8 cellular contexts compared by ENCODE assay signal in the genomic region with DNA sequence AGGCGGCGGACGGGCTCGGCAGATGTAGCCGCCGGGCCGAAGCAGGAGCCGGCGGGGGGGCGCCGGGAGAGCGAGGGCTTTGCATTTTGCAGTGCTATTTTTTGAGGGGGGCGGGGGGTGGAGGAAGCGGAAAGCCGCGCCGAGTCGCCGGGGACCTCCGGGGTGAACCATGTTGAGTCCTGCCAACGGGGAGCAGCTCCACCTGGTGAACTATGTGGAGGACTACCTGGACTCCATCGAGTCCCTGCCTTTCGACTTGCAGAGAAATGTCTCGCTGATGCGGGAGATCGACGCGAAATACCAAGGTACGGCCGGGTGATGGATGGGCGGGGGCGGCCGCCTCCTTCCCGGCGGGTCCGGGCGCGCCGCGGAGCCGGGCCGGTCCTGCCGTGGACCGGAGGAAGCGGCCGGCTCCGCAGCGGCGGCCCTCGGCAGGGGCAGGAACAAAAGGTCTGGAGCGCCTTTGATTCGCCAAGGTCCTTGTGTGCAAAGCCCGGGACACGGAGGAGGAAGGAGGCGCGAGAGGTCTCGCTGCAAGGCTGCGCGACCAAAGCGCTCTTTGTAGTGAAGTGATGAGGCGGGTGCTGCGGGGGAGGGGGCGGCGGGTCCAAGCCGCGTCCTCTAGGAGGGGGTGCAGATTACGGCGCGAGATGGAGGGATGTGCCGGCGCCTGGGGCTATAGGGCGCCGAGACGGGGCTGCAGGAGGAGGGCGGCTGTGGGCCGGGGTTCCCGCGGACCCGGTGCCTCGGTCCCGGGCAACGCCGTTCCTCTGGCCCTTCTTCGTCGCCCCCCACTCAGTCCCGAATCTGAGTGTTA. TPM values are rescaled to one million over a fixed set of nuclear protein-coding genes. Genes with fewer than 3 reads are reported as not detected.
A peak's percentile ranks its signal among the peaks of the same experiment; 100 is the strongest.
DNase-seq lines count a peak whose midpoint lies in the region; ATAC-seq and TF ChIP-seq lines count a peak whose summit lies in the region.

No MANE protein-coding gene starts in this region.

- H3K9me3 ChIP-seq in iPS DF 6.9 (ENCODE audit: control insufficient read depth, insufficient read depth, low read length) (no peaks in the 10 kb centered on the region), skeletal muscle satellite cell (replicated peaks; ENCODE audit: low read length) (no peaks in the 10 kb centered on the region)

- ATAC-seq in HG03521 (IDR thresholded peaks at IDR 0.05; ENCODE audit: unreplicated experiment) = no peak

- H3K9ac ChIP-seq in skeletal muscle satellite cell (ENCODE audit: low read depth, low read length) = peak overlapping the region; percentile 98

- no peaks in the 10 kb centered on the region for H3K27me3 ChIP-seq in HL-60 (ENCODE audit: insufficient read depth, poor library complexity, severe bottlenecking)
- H3K27me3 ChIP-seq in iPS DF 6.9 (ENCODE audit: control insufficient read depth, insufficient read depth, low read length) = no peaks in the 10 kb centered on the region
- H3K27me3 ChIP-seq in skeletal muscle satellite cell (ENCODE audit: control insufficient read depth, insufficient read depth, low read length) = no peaks in the 10 kb centered on the region

- no peaks in the 10 kb centered on the region; the same call in 1 of the 2 replicates for H3K4me1 ChIP-seq in iPS DF 6.9 (ENCODE audit: control insufficient read depth, insufficient read depth, low read length)
- peaks cover 16% of the 10 kb centered on the region for H3K4me1 ChIP-seq in skeletal muscle satellite cell (ENCODE audit: control insufficient read depth, insufficient read depth, low read length)

- DNase-seq in AG09309 (ENCODE audit: low read depth) (no peak), HL-60 (ENCODE audit: low read depth in 1 of 2, low spot score in 1 of 2) (peak in 1 of 2 experiments; percentile 78), T-helper 2 cell (peak; percentile 50 to 84 (median 63)), astrocyte of the cerebellum (ENCODE audit: low read depth) (no peak), iPS DF 6.9 (ENCODE audit: low read depth, low spot score) (no peak), D341Med (ENCODE audit: low spot score) (no peak)

- H3K27ac ChIP-seq in HL-60 (replicated peaks) (peak overlapping the region; percentile 85), iPS DF 6.9 (ENCODE audit: low read length) (no peak overlapping the region)

- no CpG with 5 or more reads among the region's 86 CpGs for WGBS in iPS DF 6.9 (ENCODE audit: insufficient coverage, insufficient read length)

- H3K36me3 ChIP-seq in iPS DF 6.9 (ENCODE audit: control insufficient read depth, insufficient read depth, low read length) (peaks cover 1% of the 10 kb centered on the region), skeletal muscle satellite cell (ENCODE audit: insufficient read depth, low read length) (peaks cover 1% of the 10 kb centered on the region)

- H3K4me3 ChIP-seq in AG09309 (ENCODE audit: control insufficient read depth, low read depth, low read length) = peak overlapping the region; percentile 58
- peak overlapping the region; percentile 90 for H3K4me3 ChIP-seq in HL-60 (replicated peaks; ENCODE audit: insufficient read depth, low read length)
- H3K4me3 ChIP-seq in astrocyte of the cerebellum (ENCODE audit: low read depth, low read length) = peak overlapping the region; percentile 93
- H3K4me3 ChIP-seq in iPS DF 6.9 (ENCODE audit: low read length) = peak overlapping the region; percentile 99
- peak overlapping the region; percentile 85 for H3K4me3 ChIP-seq in skeletal muscle satellite cell (ENCODE audit: low read length)

- H3K4me2 ChIP-seq in skeletal muscle satellite cell (ENCODE audit: low read length) = peak overlapping the region; percentile 99

- in situ Hi-C loops in astrocyte of the cerebellum (cut with HindIII; ENCODE audit: low sequenced_read_pairs) = no loop called here

- TF ChIP-seq CTCF in AG09309 (IDR thresholded peaks at IDR 0.05; ENCODE audit: control insufficient read depth, insufficient read depth, low read depth, low read length, missing control alignments) (no peak), HL-60 (IDR thresholded peaks at IDR 0.05; ENCODE audit: insufficient read depth, low read length) (no peak), astrocyte of the cerebellum (IDR thresholded peaks at IDR 0.05; ENCODE audit: low read depth, low read length, missing control alignments) (peak; percentile 16)

RNA-seq across cellular contexts. Expression of gene ING1, which starts 0.7 kb away (rescaled TPM):
- 8.1 and 9.8 TPM in 2 replicates for total RNA-seq in skeletal muscle satellite cell (2012; rRNA removed)

RNA-seq across cellular contexts. Expression of gene CARS2, which starts 8.3 kb away (rescaled TPM):
- 67.9 and 110 TPM in 2 replicates for total RNA-seq in skeletal muscle satellite cell (2012; rRNA removed)

Comparison
In these comparisons a context has a peak if more than half of its experiments do, and no peak if none do; other contexts are left out.
1. DNase-seq: peak in T-helper 2 cell (5 of 5); none in AG09309 (single experiment), astrocyte of the cerebellum (single experiment), iPS DF 6.9 (single experiment) and D341Med (single experiment).
2. Peak in every context shown above with its lines, with median percentiles within 50 percentile points of each other: H3K4me3 ChIP-seq.